In genomic region chr20:38094373-38094775, GRCh38 we compare ENCODE assay signal across 8 cellular contexts.
DNase-seq lines count a peak whose midpoint lies in the region; ATAC-seq and TF ChIP-seq lines count a peak whose summit lies in the region.

No MANE protein-coding gene starts in this region.

- H3K36me3 ChIP-seq in WERI-Rb-1: peaks cover 21% of the 10 kb centered on the region

- H3K4me3 ChIP-seq in WERI-Rb-1 (ENCODE audit: low read depth, low read length): no peak overlapping the region

- no peaks in the 10 kb centered on the region for H3K9me3 ChIP-seq in WERI-Rb-1 (ENCODE audit: severe bottlenecking)

- H3K27ac ChIP-seq in WERI-Rb-1: no peak overlapping the region

- ATAC-seq in GM18517 (IDR thresholded peaks at IDR 0.05; ENCODE audit: unreplicated experiment): peak; percentile 52
- peak; percentile 44 for ATAC-seq in HG03064 (IDR thresholded peaks at IDR 0.05; ENCODE audit: low read depth, unreplicated experiment)
- peak; percentile 63 for ATAC-seq in omental fat pad (ENCODE audit: low FRiP score)

- no peaks in the 10 kb centered on the region for H3K27me3 ChIP-seq in WERI-Rb-1 (ENCODE audit: insufficient read depth, low read depth, severe bottlenecking)

- TF ChIP-seq CTCF in omental fat pad (IDR thresholded peaks at IDR 0.05): no peak
- no peak for TF ChIP-seq CTCF in WERI-Rb-1 (IDR thresholded peaks at IDR 0.05; ENCODE audit: low read depth, low read length)

- DNase-seq in 8988T: peak; percentile 33
- DNase-seq in RPMI8226: peak; percentile 14
- peak; percentile 82 for DNase-seq in dermis blood vessel endothelial cell
- no peak for DNase-seq in omental fat pad (ENCODE audit: low spot score)
- DNase-seq in NCI-H1436 treated with DMSO at 0.1 percent for 48 hours (lab: John Stamatoyannopoulos, UW): no peak
- no peak for DNase-seq in WERI-Rb-1

Comparison
In these comparisons a context has a peak if more than half of its experiments do, and no peak if none do; other contexts are left out.
1. DNase-seq: peak in 8988T (single experiment), RPMI8226 (single experiment) and dermis blood vessel endothelial cell (single experiment); none in omental fat pad (single experiment), NCI-H1436 treated with DMSO at 0.1 percent for 48 hours (single experiment) and WERI-Rb-1 (single experiment).
2. Peak in every context shown above with its lines, with median percentiles within 50 percentile points of each other: ATAC-seq.